ENCODE assay signal across 8 cellular contexts in genomic region chr6:18154507-18155272, GRCh38. TPM values are rescaled to one million over a fixed set of nuclear protein-coding genes. Genes with fewer than 3 reads are reported as not detected.
DNase-seq lines count a peak whose midpoint lies in the region; ATAC-seq and TF ChIP-seq lines count a peak whose summit lies in the region.

TSS of gene TPMT (minus strand) at chr6:18155077. CDS start at chr6:18149127, 5,950 bp downstream.

- peak; percentile 47; the same call in 1 of the 2 replicates for TF ChIP-seq POLR2A in Raji (IDR thresholded peaks at IDR 0.05; ENCODE audit: insufficient read depth, low read depth, low read length)

- H3K4me1 ChIP-seq in effector memory CD4-positive, alpha-beta T cell (ENCODE audit: control insufficient read depth, insufficient read depth, low read length, poor library complexity, severe bottlenecking): peaks cover 4% of the 10 kb centered on the region
- H3K4me1 ChIP-seq in mononuclear cell (ENCODE audit: insufficient read depth, low read length) (peaks cover 32% of the 10 kb centered on the region), urinary bladder (ENCODE audit: insufficient read depth) (no peaks in the 10 kb centered on the region)

- no peaks in the 10 kb centered on the region for H3K36me3 ChIP-seq in effector memory CD4-positive, alpha-beta T cell (ENCODE audit: control insufficient read depth, insufficient read depth, low read length)
- H3K36me3 ChIP-seq in urinary bladder (ENCODE audit: insufficient read depth): no peaks in the 10 kb centered on the region

- H3K9me3 ChIP-seq in effector memory CD4-positive, alpha-beta T cell (ENCODE audit: control insufficient read depth, low read length): no peaks in the 10 kb centered on the region
- H3K9me3 ChIP-seq in mononuclear cell (ENCODE audit: low read depth, low read length): no peaks in the 10 kb centered on the region

- WGBS in urinary bladder: under 1% methylated on average over 54 of the region's 54 CpGs

- H3K27ac ChIP-seq in effector memory CD4-positive, alpha-beta T cell (ENCODE audit: insufficient read depth, low read length, poor library complexity, severe bottlenecking): peak within 1 kb of the TSS; percentile 84
- H3K27ac ChIP-seq in urinary bladder (ENCODE audit: low read depth): peak within 1 kb of the TSS; percentile 93

- H3K27me3 ChIP-seq in effector memory CD4-positive, alpha-beta T cell (replicated peaks; ENCODE audit: control insufficient read depth, insufficient read depth, low read length, poor library complexity, severe bottlenecking): no peaks in the 10 kb centered on the region
- H3K27me3 ChIP-seq in mononuclear cell (ENCODE audit: insufficient read depth, low read length): no peaks in the 10 kb centered on the region

- TF ChIP-seq CTCF in GM12864 (IDR thresholded peaks at IDR 0.05; ENCODE audit: low read depth, low read length, missing control alignments): no peak

- H3K4me3 ChIP-seq in GM12864 (ENCODE audit: low read depth, low read length) (peak within 1 kb of the TSS; percentile 75), mononuclear cell (ENCODE audit: low read length) (peak within 1 kb of the TSS; percentile 94), urinary bladder (ENCODE audit: low read depth, low read length) (peak within 1 kb of the TSS; percentile 97)
- H3K4me3 ChIP-seq in effector memory CD4-positive, alpha-beta T cell (ENCODE audit: insufficient read depth, low read depth, low read length, poor library complexity, severe bottlenecking): peak within 1 kb of the TSS; percentile 95

- ATAC-seq in GM21723 (IDR thresholded peaks at IDR 0.05; ENCODE audit: unreplicated experiment): peak; percentile 68

- no peak for DNase-seq in GM12864 (ENCODE audit: low read depth)
- peak; percentile 59 for DNase-seq in HuH-7.5 (ENCODE audit: low spot score)
- DNase-seq in effector memory CD4-positive, alpha-beta T cell: no peak
- no peak for DNase-seq in amniotic stem cell (lab: John Stamatoyannopoulos, UW)

RNA-seq across cellular contexts. Expression of gene TPMT, which starts in this region (rescaled TPM):
- total RNA-seq in mononuclear cell (6.5 TPM), urinary bladder (12.3 TPM)
- 8.9 TPM for polyA plus RNA-seq in urinary bladder
